Comparison of ENCODE assay signal across 20 cellular contexts in the genomic region with DNA sequence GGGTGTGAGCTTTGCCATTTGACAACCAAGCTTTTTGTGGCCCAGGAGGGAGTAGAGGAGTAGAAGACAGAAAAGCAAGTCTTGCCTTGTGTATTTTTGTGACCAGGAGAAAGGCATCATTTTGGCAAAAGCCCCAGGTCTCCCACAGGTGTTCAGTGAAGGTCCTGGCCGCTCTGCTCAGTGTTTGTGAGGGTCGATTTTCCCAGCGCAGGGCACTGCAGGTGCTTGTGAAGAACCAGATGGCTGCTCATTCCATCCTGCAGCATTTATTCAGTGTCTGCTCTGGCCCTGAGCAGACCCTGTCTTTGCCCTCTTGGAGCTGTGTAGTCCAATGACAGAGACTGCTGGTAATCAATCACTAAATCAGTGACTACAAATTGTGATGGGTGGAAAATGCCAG.
"Had no signal": no experiment of that assay in that cellular context is flagged by ENCODE, and none has a peak within 500 bp of the region (broad histone marks: within the 10 kb centered on the region; RNA-seq: fewer than 3 reads in every experiment).

No MANE protein-coding gene starts in this region.

- H3K27ac Mint-ChIP-seq: dendritic cell treated with granulocyte-macrophage colony-stimulating factor and Interleukin-4, amounts not matched to agents 40 ng/mL and 50 ng/mL, for 4 days; nephron progenitor cell; type B pancreatic cell had no signal

- H3K79me2 ChIP-seq: hepatocyte had no signal

- H3K36me3 ChIP-seq: left ventricle myocardium inferior, lower lobe of right lung, thyroid gland had no signal

- H3K4me2 ChIP-seq: hepatocyte had no signal

- DNase-seq: erythroblast; foreskin keratinocyte; kidney; left cardiac atrium; left ventricle myocardium inferior; lower lobe of right lung; mesenchymal stem cell; naive thymus-derived CD4-positive, alpha-beta T cell; nephron progenitor cell; psoas muscle; retina; stimulated activated CD4-positive, alpha-beta T cell treated with anti-CD3 and anti-CD28 coated beads, Interleukin-2, amount 100 ng/mL, for 24 hours; stimulated activated CD4-positive, alpha-beta T cell treated with anti-CD3 and anti-CD28 coated beads, Interleukin-4, amount 100 ng/mL, for 4 hours; stimulated activated naive CD4-positive, alpha-beta T cell treated with Interleukin-2 at 50 U/mL for 16 hours; thyroid gland had no signal

- H3K27me3 Mint-ChIP-seq: dendritic cell treated with granulocyte-macrophage colony-stimulating factor and Interleukin-4, amounts not matched to agents 40 ng/mL and 50 ng/mL, for 4 days; naive thymus-derived CD4-positive, alpha-beta T cell; type B pancreatic cell had no signal

- H2AFZ ChIP-seq: hepatocyte, parathyroid adenoma had no signal

- H3K4me3 ChIP-seq: hepatocyte, left ventricle myocardium inferior, lower lobe of right lung, psoas muscle, thyroid gland had no signal

- H3K4me1 ChIP-seq: parathyroid adenoma had no signal

- ATAC-seq: foreskin keratinocyte; left cardiac atrium; lower lobe of right lung; naive thymus-derived CD4-positive, alpha-beta T cell; psoas muscle; sciatic nerve had no signal

- H3K4me3 Mint-ChIP-seq: dendritic cell treated with granulocyte-macrophage colony-stimulating factor and Interleukin-4, amounts not matched to agents 40 ng/mL and 50 ng/mL, for 4 days; naive thymus-derived CD4-positive, alpha-beta T cell; nephron progenitor cell; type B pancreatic cell had no signal

- H3K27ac ChIP-seq: foreskin keratinocyte, hepatocyte, left ventricle myocardium inferior, lower lobe of right lung, parathyroid adenoma, psoas muscle, thyroid gland had no signal

- H3K9ac ChIP-seq: parathyroid adenoma had no signal

- H3K27me3 ChIP-seq: foreskin keratinocyte, hepatocyte, thyroid gland had no signal

- H3K9me3 ChIP-seq: left ventricle myocardium inferior, lower lobe of right lung, psoas muscle, thyroid gland had no signal
